Comparison of ENCODE assay signal across 12 cellular contexts in genomic region chr5:68423154-68423811, GRCh38.
DNase-seq lines count a peak whose midpoint lies in the region; ATAC-seq, FAIRE-seq and TF ChIP-seq lines count a peak whose summit lies in the region.
"Had no signal": no experiment of that assay in that cellular context is flagged by ENCODE, and none has a peak within 500 bp of the region (broad histone marks: within the 10 kb centered on the region; RNA-seq: fewer than 3 reads in every experiment).

No MANE protein-coding gene starts in this region.

- no peaks in the 10 kb centered on the region for H3K36me3 ChIP-seq in GM12878 (ENCODE audit: control insufficient read depth in 2 of 2, insufficient read depth in 2 of 2, low read length in 1 of 2)
- no peaks in the 10 kb centered on the region for H3K36me3 ChIP-seq in HepG2 (replicated peaks in 1 of 2; ENCODE audit: control insufficient read depth in 1 of 2, insufficient read depth in 2 of 2, low read length in 2 of 2)
- H3K36me3 ChIP-seq: thyroid gland had no signal

- WGBS in GM12878 (ENCODE audit: insufficient coverage, insufficient replicate concordance, low lambda C conversion rate, missing lambda C conversion rate) = 47% methylated on average over 6 of the region's 6 CpGs
- WGBS in HepG2 (ENCODE audit: low lambda C conversion rate) = 24% methylated on average over 6 of the region's 6 CpGs

- no peak overlapping the region for H2AFZ ChIP-seq in GM12878 (ENCODE audit: control insufficient read depth, low read depth, low read length)
- H2AFZ ChIP-seq in HepG2 (ENCODE audit: low read length) = no peak overlapping the region
- H2AFZ ChIP-seq: PC-9 had no signal

- RAD21 ChIA-PET in GM12878 (lab: Charles Lee; ENCODE audit: unreplicated experiment) = interaction anchor here (1.0 to 2.4 kb wide), 5 partner anchors 11 to 137 kb away, joined by 3 to 9 read pairs (median 3); no protein-coding TSS in a partner anchor

- H3K4me1 ChIP-seq in GM12878 (ENCODE audit: control insufficient read depth, insufficient read depth, low read length) = peaks cover 20% of the 10 kb centered on the region
- no peaks in the 10 kb centered on the region; the same call in 1 of the 2 replicates for H3K4me1 ChIP-seq in HepG2 (ENCODE audit: insufficient read depth, low read length)

- no peak for TF ChIP-seq POLR2A in GM12878 (IDR thresholded peaks at IDR 0.05; ENCODE audit: low read depth, low read length)
- no peak for TF ChIP-seq POLR2A in HepG2 (IDR thresholded peaks at IDR 0.05; ENCODE audit: insufficient read depth in 1 of 2, low read depth in 2 of 2, low read length in 2 of 2)

- no peaks in the 10 kb centered on the region for H3K36me3 Mint-ChIP-seq in activated T-cell treated with anti-CD3 and anti-CD28 coated beads, Interleukin-2, amount 50 U/mL, for 24 hours (ENCODE audit: low read depth)
- H3K36me3 Mint-ChIP-seq: mesothelial cell of epicardium had no signal

- H3K4me3 ChIP-seq in GM12878 (no peak overlapping the region), HepG2 (replicated peaks in 1 of 3; ENCODE audit: insufficient read depth in 1 of 3, low read depth in 2 of 3, low read length in 3 of 3) (no peak overlapping the region)
- H3K4me3 ChIP-seq: PC-9, thyroid gland had no signal

- ATAC-seq in HG02885 (IDR thresholded peaks at IDR 0.05; ENCODE audit: poor library complexity, unreplicated experiment) (peak; percentile 45), GM12878 (peak; percentile 60), GM19397 (IDR thresholded peaks at IDR 0.05; ENCODE audit: unreplicated experiment) (no peak), HepG2 (no peak)
- ATAC-seq in stimulated activated naive CD8-positive, alpha-beta T cell treated with anti-CD3 and anti-CD28 coated beads, Interleukin-15, Interleukin-2, amounts not matched to agents 100 U/mL and 50 U/mL, for 24 hours = peak; percentile 89

- H3K79me2 ChIP-seq in GM12878 (ENCODE audit: control insufficient read depth, insufficient read depth, low read length) (no peaks in the 10 kb centered on the region), HepG2 (ENCODE audit: insufficient read depth, low read length) (no peaks in the 10 kb centered on the region)

- SMC1A ChIA-PET in GM12878 (lab: Charles Lee; ENCODE audit: uncharacterized antibody, unreplicated experiment) = interaction anchor here (0.6 to 1.9 kb wide), 7 partner anchors 10 to 136 kb away, joined by 3 to 9 read pairs (median 4); no protein-coding TSS in a partner anchor

- H3K27me3 ChIP-seq in GM12878 (replicated peaks in 1 of 2; ENCODE audit: control insufficient read depth in 2 of 2, insufficient read depth in 2 of 2, low read length in 1 of 2) (no peaks in the 10 kb centered on the region), HepG2 (ENCODE audit: control insufficient read depth in 1 of 2, insufficient read depth in 2 of 2, low read length in 2 of 2) (peaks cover 0 to 17% of the 10 kb centered on the region in 2 experiments; a peak in 2 of 5 replicates)
- H3K27me3 ChIP-seq: thyroid gland had no signal

- TF ChIP-seq CTCF in GM12878 (IDR thresholded peaks at IDR 0.05 in 2 of 3, conservative IDR thresholded peaks at IDR 0.05 in 1 of 3; ENCODE audit: control insufficient read depth in 2 of 3, extremely low read depth in 1 of 3, insufficient read depth in 1 of 3, low read depth in 3 of 3, low read length in 3 of 3) = no peak
- no peak for TF ChIP-seq CTCF in HepG2 (CRISPR knock-in tag; IDR thresholded peaks at IDR 0.05)

- H3K4me1 Mint-ChIP-seq in activated T-cell treated with anti-CD3 and anti-CD28 coated beads, Interleukin-2, amount 50 U/mL, for 24 hours (ENCODE audit: low read depth) = peaks cover 44% of the 10 kb centered on the region

- FAIRE-seq in GM12878 (lab: Jason Lieb, UNC) (no peak), HepG2 (lab: Jason Lieb, UNC) (no peak)

- H3K9ac ChIP-seq in GM12878 (ENCODE audit: control insufficient read depth, insufficient read depth, low read length) (no peak overlapping the region), HepG2 (ENCODE audit: insufficient read depth, low read depth, low read length) (no peak overlapping the region)

- H3K9me3 ChIP-seq in GM12878 (replicated peaks; ENCODE audit: control insufficient read depth, insufficient read depth, low read length) (no peaks in the 10 kb centered on the region), HepG2 (ENCODE audit: low read length) (no peaks in the 10 kb centered on the region)
- H3K9me3 ChIP-seq: thyroid gland had no signal

- in situ Hi-C loops in GM12878 (cut with MboI) = no loop called here
- in situ Hi-C loops in HepG2 (cut with HindIII; ENCODE audit: extremely low pct_ligation_motif_present, low pct_unique_long_range_greater_than_20kb) = no loop called here

- TF ChIP-seq EP300 in GM12878 (IDR thresholded peaks at IDR 0.05; ENCODE audit: borderline replicate concordance in 1 of 2, control insufficient read depth in 1 of 2, low read depth in 2 of 2, low read length in 2 of 2) = no peak
- TF ChIP-seq EP300 in HepG2 (IDR thresholded peaks at IDR 0.05; ENCODE audit: low read depth in 2 of 2, low read length in 2 of 2) = no peak
- TF ChIP-seq EP300 in HepG2 (CRISPR knock-in tag; IDR thresholded peaks at IDR 0.05; ENCODE audit: borderline replicate concordance) = no peak

- H3K4me3 Mint-ChIP-seq in activated T-cell treated with anti-CD3 and anti-CD28 coated beads, Interleukin-2, amount 50 U/mL, for 24 hours = no peak overlapping the region
- H3K4me3 Mint-ChIP-seq: mesothelial cell of epicardium had no signal

- intact Hi-C loops in GM12878 (cut with micrococcal nuclease; ENCODE audit: unreplicated experiment) (no loop called here), HepG2 (cut with micrococcal nuclease; ENCODE audit: unreplicated experiment) (no loop called here)

- BruUV-seq in GM12878 (replicated peaks; lab: Mats Ljungman, UMichigan) (no TSS peak), HepG2 (replicated peaks; lab: Mats Ljungman, UMichigan) (no TSS peak)

- POLR2A ChIA-PET in GM12878 (lab: Charles Lee) (interaction anchor here (1.1 kb wide), 1 partner anchor 11 kb away, joined by 3 read pairs; no protein-coding TSS in a partner anchor), HepG2 (lab: Yijun Ruan, JAX) (no interaction called here)

- TF ChIP-seq RAD21 in GM12878 (IDR thresholded peaks at IDR 0.05; ENCODE audit: insufficient read depth, low read depth, low read length) (no peak), HepG2 (CRISPR knock-in tag; IDR thresholded peaks at IDR 0.05) (no peak)

- CTCF ChIA-PET in GM12878 (lab: Yijun Ruan, JAX) (interaction anchor here (1.1 to 1.3 kb wide), 3 partner anchors 10 to 15 kb away, joined by 3 to 4 read pairs (median 3); no protein-coding TSS in a partner anchor), HepG2 (lab: Yijun Ruan, JAX; ENCODE audit: low intra/inter-chr PET ratio, low total read pairs) (no interaction called here)

- DNase-seq in activated T-cell treated with anti-CD3 and anti-CD28 coated beads, Interleukin-2, amount 50 U/mL, for 24 hours = no peak
- no peak for DNase-seq in activated T-cell treated with anti-CD3 and anti-CD28 coated beads, Interleukin-2, amount 50 U/mL, for 1 hour
- DNase-seq in GM12878 (ENCODE audit: low read depth, low spot score) (no peak), ureter (ENCODE audit: low spot score) (no peak), HepG2 (ENCODE audit: low spot score) (no peak)
- peak; percentile 42 for DNase-seq in stimulated activated naive CD8-positive, alpha-beta T cell treated with anti-CD3 and anti-CD28 coated beads, Interleukin-15, Interleukin-2, amounts not matched to agents 100 U/mL and 50 U/mL, for 24 hours
- DNase-seq: NCI-H2227 treated with DMSO at 0.1 percent for 48 hours, PC-9, thyroid gland had no signal

- H3K9me3 Mint-ChIP-seq in activated T-cell treated with anti-CD3 and anti-CD28 coated beads, Interleukin-2, amount 50 U/mL, for 24 hours = no peaks in the 10 kb centered on the region
- H3K9me3 Mint-ChIP-seq: mesothelial cell of epicardium had no signal

- H3K4me2 ChIP-seq in GM12878 (ENCODE audit: control insufficient read depth, insufficient read depth) (no peak overlapping the region), HepG2 (ENCODE audit: low read depth, low read length) (no peak overlapping the region)
- H3K4me2 ChIP-seq: PC-9 had no signal

- H3K27ac Mint-ChIP-seq in activated T-cell treated with anti-CD3 and anti-CD28 coated beads, Interleukin-2, amount 50 U/mL, for 24 hours = peak overlapping the region; percentile 58
- H3K27ac Mint-ChIP-seq: mesothelial cell of epicardium had no signal

- H3K27me3 Mint-ChIP-seq in activated T-cell treated with anti-CD3 and anti-CD28 coated beads, Interleukin-2, amount 50 U/mL, for 24 hours = no peaks in the 10 kb centered on the region

- H4K20me1 ChIP-seq in GM12878 (ENCODE audit: control insufficient read depth, insufficient read depth) (no peaks in the 10 kb centered on the region), HepG2 (ENCODE audit: insufficient read depth, low read length) (no peaks in the 10 kb centered on the region)

- no peak overlapping the region for H3K27ac ChIP-seq in GM12878 (ENCODE audit: control insufficient read depth, insufficient read depth)
- H3K27ac ChIP-seq in HepG2 (ENCODE audit: extremely low read length, insufficient read depth, low read length) = no peak overlapping the region
- H3K27ac ChIP-seq: PC-9, thyroid gland had no signal

TF ChIP-seq in GM12878, 131 proteins besides CTCF, POLR2A, EP300 and RAD21 (continues in another document):
- TF ChIP-seq RUNX3 (IDR thresholded peaks at IDR 0.05; ENCODE audit: low read length) (peak; percentile 63), RFX5 (IDR thresholded peaks at IDR 0.05; ENCODE audit: low read depth, low read length) (no peak), SRF (IDR thresholded peaks at IDR 0.05; ENCODE audit: low read depth in 2 of 2, low read length in 2 of 2) (0 out of 4 replicates have a peak, but pooled peaks of 1 of the 2 experiments have one; percentile 36), IKZF2 (IDR thresholded peaks at IDR 0.05) (peak; percentile 17 to 44; a peak in 2 of 4 replicates)

TF ChIP-seq in HepG2, 621 proteins besides CTCF, POLR2A, EP300 and RAD21:
- TF ChIP-seq RFX1 (IDR thresholded peaks at IDR 0.05) = no peak
- TF ChIP-seq ZNF530 (CRISPR knock-in tag; IDR thresholded peaks at IDR 0.05; ENCODE audit: low read depth) = no peak
- TF ChIP-seq SRSF4 (IDR thresholded peaks at IDR 0.05; ENCODE audit: low read depth, low read length, poor library complexity, severe bottlenecking) = no peak
- no peak for TF ChIP-seq LBX2 (CRISPR knock-in tag; IDR thresholded peaks at IDR 0.05; ENCODE audit: borderline replicate concordance)
- TF ChIP-seq TAF15 (IDR thresholded peaks at IDR 0.05; ENCODE audit: low read depth, low read length, poor library complexity, severe bottlenecking) = no peak

Comparison
In these comparisons a context has a peak if more than half of its experiments do, and no peak if none do; other contexts are left out.
1. ATAC-seq: peak in HG02885 (single experiment), GM12878 (single experiment) and stimulated activated naive CD8-positive, alpha-beta T cell treated with anti-CD3 and anti-CD28 coated beads, Interleukin-15, Interleukin-2, amounts not matched to agents 100 U/mL and 50 U/mL, for 24 hours (single experiment); none in GM19397 (single experiment) and HepG2 (single experiment).